Comparison of ENCODE assay signal across 21 cellular contexts in the genomic region with DNA sequence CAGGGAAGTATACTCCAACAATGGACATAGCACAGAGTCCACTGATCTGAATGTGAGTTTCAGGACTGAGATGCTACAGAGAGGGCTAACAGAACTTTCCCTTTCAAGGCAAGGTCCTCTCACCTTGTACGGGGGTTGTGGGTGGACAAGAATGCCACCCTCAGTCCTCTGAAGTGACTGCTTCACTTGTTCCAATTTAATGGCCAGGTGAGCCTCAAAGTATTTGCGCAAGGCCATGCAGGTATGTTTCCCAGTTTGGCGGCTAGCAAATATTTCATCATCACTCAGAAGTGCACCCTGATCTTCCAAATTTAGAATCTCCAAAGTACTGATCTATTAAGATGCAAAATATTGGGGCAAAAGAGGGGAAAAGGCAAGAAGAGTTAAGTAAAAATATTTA.
"Had no signal": no experiment of that assay in that cellular context is flagged by ENCODE, and none has a peak within 500 bp of the region (broad histone marks: within the 10 kb centered on the region; RNA-seq: fewer than 3 reads in every experiment).

No MANE protein-coding gene starts in this region.

- H3K4me3 ChIP-seq: MG63, SJSA1, SK-N-MC had no signal

- H3K27me3 ChIP-seq: MG63, SJSA1 had no signal

- H3K9me3 ChIP-seq: MG63, SJSA1 had no signal

- H3K4me1 ChIP-seq: SJSA1 had no signal

- H3K27ac ChIP-seq: HL-60, SJSA1, SK-N-MC had no signal

- DNase-seq: Karpas-422, KG1, MG63, NCI-H1092, NCI-H1105 treated with DMSO at 0.1 percent for 48 hours, NCI-H1417 treated with DMSO at 0.1 percent for 48 hours, NCI-H146, NCI-H1694 treated with DMSO at 0.1 percent for 48 hours, NCI-H1930, NCI-H2081, NCI-H2107, NCI-H2227 treated with DMSO at 0.1 percent for 48 hours, NCI-H524, NCI-H69, NCI-H774, Right ventricle myocardium superior, RPMI8226, SIG-M5 had no signal

- H3K36me3 ChIP-seq: MG63 had no signal
